1 cellular context compared by ENCODE assay signal in genomic region chr4:87865960-87866598, GRCh38.
TF ChIP-seq lines count a peak whose summit lies in the region.

No MANE protein-coding gene starts in this region.

TF ChIP-seq in HepG2, 621 proteins besides CTCF, POLR2A, EP300 and RAD21 (continued from another document and continues in another):
- peak; percentile 95 for TF ChIP-seq PATZ1 (CRISPR knock-in tag; IDR thresholded peaks at IDR 0.05)
- peak; percentile 32; the same call in 1 of the 2 replicates for TF ChIP-seq ZBTB3 (CRISPR knock-in tag; IDR thresholded peaks at IDR 0.05; ENCODE audit: borderline replicate concordance, low read depth)
- TF ChIP-seq ZNF225 (CRISPR knock-in tag; IDR thresholded peaks at IDR 0.05) = no peak
- TF ChIP-seq ATF5 (CRISPR knock-in tag; IDR thresholded peaks at IDR 0.05; ENCODE audit: low read depth) = no peak
- no peak for TF ChIP-seq ELK4 (CRISPR knock-in tag; IDR thresholded peaks at IDR 0.05; ENCODE audit: borderline replicate concordance)
- TF ChIP-seq TAF15 (IDR thresholded peaks at IDR 0.05; ENCODE audit: low read depth, low read length, poor library complexity, severe bottlenecking) = no peak
- no peak for TF ChIP-seq ZFP36L1 (CRISPR knock-in tag; IDR thresholded peaks at IDR 0.05)
- TF ChIP-seq ZNF280B (CRISPR knock-in tag; IDR thresholded peaks at IDR 0.05; ENCODE audit: borderline replicate concordance) = no peak
- peak; percentile 100 for TF ChIP-seq NFE2 (CRISPR knock-in tag; IDR thresholded peaks at IDR 0.05)
- TF ChIP-seq BATF2 (CRISPR knock-in tag; IDR thresholded peaks at IDR 0.05) = no peak
- peak; percentile 92; the same call in 1 of the 2 replicates for TF ChIP-seq MED13 (CRISPR knock-in tag; IDR thresholded peaks at IDR 0.05)
- TF ChIP-seq KAT8 (CRISPR knock-in tag; IDR thresholded peaks at IDR 0.05) = peak; percentile 72; the same call in 1 of the 2 replicates
- TF ChIP-seq ZFP91 (CRISPR knock-in tag; IDR thresholded peaks at IDR 0.05; ENCODE audit: borderline replicate concordance) = no peak; the same call in 1 of the 2 replicates
- no peak for TF ChIP-seq JDP2 (CRISPR knock-in tag; IDR thresholded peaks at IDR 0.05; ENCODE audit: borderline replicate concordance)
- peak; percentile 73 for TF ChIP-seq RERE (CRISPR knock-in tag; IDR thresholded peaks at IDR 0.05; ENCODE audit: low read depth)
- TF ChIP-seq ATF4 (CRISPR knock-in tag; IDR thresholded peaks at IDR 0.05) = peak in 1 of 2 experiments; percentile 82; a peak in 2 of 4 replicates
- TF ChIP-seq GLI4 (CRISPR knock-in tag; IDR thresholded peaks at IDR 0.05; ENCODE audit: borderline replicate concordance) = no peak
- TF ChIP-seq ZNF747 (CRISPR knock-in tag; IDR thresholded peaks at IDR 0.05; ENCODE audit: borderline replicate concordance) = peak; percentile 32; the same call in 1 of the 2 replicates
- no peak for TF ChIP-seq ZBTB8A (CRISPR knock-in tag; IDR thresholded peaks at IDR 0.05; ENCODE audit: borderline replicate concordance, low read depth)
- TF ChIP-seq ZNF124 (CRISPR knock-in tag; IDR thresholded peaks at IDR 0.05) = peak; percentile 89; the same call in 1 of the 2 replicates
- no peak for TF ChIP-seq ZNF121 (CRISPR knock-in tag; IDR thresholded peaks at IDR 0.05)
- TF ChIP-seq ZNF317 (CRISPR knock-in tag; IDR thresholded peaks at IDR 0.05) = 0 out of 2 replicates have a peak, but pooled peaks have one; percentile 36
- peak; percentile 38; the same call in 1 of the 2 replicates for TF ChIP-seq FOXP1 (IDR thresholded peaks at IDR 0.05)
- TF ChIP-seq FOXP1 (CRISPR knock-in tag; IDR thresholded peaks at IDR 0.05) = peak; percentile 94
- peak; percentile 67; the same call in 1 of the 2 replicates for TF ChIP-seq ZNF543 (CRISPR knock-in tag; IDR thresholded peaks at IDR 0.05)
- peak; percentile 90 for TF ChIP-seq ARID3A (IDR thresholded peaks at IDR 0.05; ENCODE audit: low read depth, low read length)
- TF ChIP-seq NFIB (CRISPR knock-in tag; IDR thresholded peaks at IDR 0.05; ENCODE audit: borderline replicate concordance) = no peak
- TF ChIP-seq ZKSCAN8 (CRISPR knock-in tag; IDR thresholded peaks at IDR 0.05; ENCODE audit: borderline replicate concordance) = peak; percentile 76; the same call in 1 of the 2 replicates
- peak; percentile 78 for TF ChIP-seq HNF1A (IDR thresholded peaks at IDR 0.05; ENCODE audit: low read depth)
- TF ChIP-seq HNF1A (CRISPR knock-in tag; IDR thresholded peaks at IDR 0.05; ENCODE audit: borderline replicate concordance) = peak; percentile 93; the same call in 1 of the 2 replicates
- no peak for TF ChIP-seq ZNF557 (CRISPR knock-in tag; IDR thresholded peaks at IDR 0.05)
- TF ChIP-seq ATF7 (IDR thresholded peaks at IDR 0.05) = no peak
- peak; percentile 49; the same call in 1 of the 2 replicates for TF ChIP-seq ATF7 (CRISPR knock-in tag; IDR thresholded peaks at IDR 0.05)
- TF ChIP-seq MXD1 (CRISPR knock-in tag; IDR thresholded peaks at IDR 0.05) = no peak
- no peak for TF ChIP-seq ZFP41 (CRISPR knock-in tag; IDR thresholded peaks at IDR 0.05; ENCODE audit: borderline replicate concordance)
- no peak for TF ChIP-seq ZNF576 (CRISPR knock-in tag; IDR thresholded peaks at IDR 0.05)
- peak; percentile 92 for TF ChIP-seq HDAC2 (CRISPR knock-in tag; IDR thresholded peaks at IDR 0.05)
